ENCODE assay signal across 8 cellular contexts in genomic region chr12:57751788-57752667, GRCh38. TPM values are rescaled to one million over a fixed set of nuclear protein-coding genes. Genes with fewer than 3 reads are reported as not detected.
DNase-seq lines count a peak whose midpoint lies in the region; ATAC-seq and TF ChIP-seq lines count a peak whose summit lies in the region.

CDK4 (minus strand) TSS chr12:57752310; CDS start chr12:57751717, 593 bp downstream.

- H3K4me1 ChIP-seq in prostate gland (replicated peaks) (peaks cover 3% of the 10 kb centered on the region), urinary bladder (ENCODE audit: insufficient read depth) (no peaks in the 10 kb centered on the region)

- H3K4me3 ChIP-seq in prostate gland (peak within 1 kb of the TSS; percentile 66 to 70), urinary bladder (ENCODE audit: low read depth, low read length) (peak within 1 kb of the TSS; percentile 55)

- H3K27ac ChIP-seq in angular gyrus (ENCODE audit: low read depth, low read length), result peak within 1 kb of the TSS; percentile 84
- H3K27ac ChIP-seq in prostate gland, result peak within 1 kb of the TSS; percentile 81 to 86
- H3K27ac ChIP-seq in urinary bladder (ENCODE audit: low read depth), result peak within 1 kb of the TSS; percentile 57

- DNase-seq in NCI-H187 (lab: John Stamatoyannopoulos, UW) (peak; percentile 99), T-helper 2 cell (peak; percentile 97 to 100 (median 99)), left ventricle myocardium superior (peak; percentile 99), prostate gland (ENCODE audit: low spot score) (peak; percentile 100)

- WGBS in prostate gland, result under 1% methylated on average over 58 of the region's 58 CpGs
- WGBS in urinary bladder, result under 1% methylated on average over 58 of the region's 58 CpGs

- peak in 1 of 4 experiments; percentile 19 for TF ChIP-seq CTCF in prostate gland (IDR thresholded peaks at IDR 0.05)

- TF ChIP-seq POLR2A in prostate gland (IDR thresholded peaks at IDR 0.05), result peak; percentile 61

- peak; percentile 70 for ATAC-seq in GM18498 (IDR thresholded peaks at IDR 0.05; ENCODE audit: unreplicated experiment)
- ATAC-seq in HG02938 (IDR thresholded peaks at IDR 0.05; ENCODE audit: unreplicated experiment), result peak; percentile 71
- peak; percentile 89 for ATAC-seq in left ventricle myocardium superior

- H3K36me3 ChIP-seq in prostate gland, result peaks cover 0 to 4% of the 10 kb centered on the region in 2 donors
- no peaks in the 10 kb centered on the region for H3K36me3 ChIP-seq in urinary bladder (ENCODE audit: insufficient read depth)

- no peaks in the 10 kb centered on the region for H3K9me3 ChIP-seq in prostate gland

- no peaks in the 10 kb centered on the region for H3K27me3 ChIP-seq in prostate gland (replicated peaks; ENCODE audit: insufficient read depth)

- intact Hi-C loops in left ventricle myocardium superior (cut with micrococcal nuclease) (no loop called here), prostate gland (cut with DNase I) (no loop called here)

RNA-seq across cellular contexts. Expression of gene CDK4, which starts in this region (rescaled TPM):
- total RNA-seq in left ventricle myocardium superior, result 42.1 TPM
- 100 to 1,000 TPM in 1 of 2 donors, 10 to 100 TPM in 1; 97.5 to 103 TPM for total RNA-seq in prostate gland
- total RNA-seq in urinary bladder, result 71.7 TPM
- polyA plus RNA-seq in urinary bladder, result 89.9 TPM

Comparison
In these comparisons a context has a peak if more than half of its experiments do, and no peak if none do; other contexts are left out.
1. Peak in every context shown above with its lines: DNase-seq, ATAC-seq, H3K4me3 ChIP-seq and H3K27ac ChIP-seq.